8 cellular contexts compared by ENCODE assay signal in the genomic region with DNA sequence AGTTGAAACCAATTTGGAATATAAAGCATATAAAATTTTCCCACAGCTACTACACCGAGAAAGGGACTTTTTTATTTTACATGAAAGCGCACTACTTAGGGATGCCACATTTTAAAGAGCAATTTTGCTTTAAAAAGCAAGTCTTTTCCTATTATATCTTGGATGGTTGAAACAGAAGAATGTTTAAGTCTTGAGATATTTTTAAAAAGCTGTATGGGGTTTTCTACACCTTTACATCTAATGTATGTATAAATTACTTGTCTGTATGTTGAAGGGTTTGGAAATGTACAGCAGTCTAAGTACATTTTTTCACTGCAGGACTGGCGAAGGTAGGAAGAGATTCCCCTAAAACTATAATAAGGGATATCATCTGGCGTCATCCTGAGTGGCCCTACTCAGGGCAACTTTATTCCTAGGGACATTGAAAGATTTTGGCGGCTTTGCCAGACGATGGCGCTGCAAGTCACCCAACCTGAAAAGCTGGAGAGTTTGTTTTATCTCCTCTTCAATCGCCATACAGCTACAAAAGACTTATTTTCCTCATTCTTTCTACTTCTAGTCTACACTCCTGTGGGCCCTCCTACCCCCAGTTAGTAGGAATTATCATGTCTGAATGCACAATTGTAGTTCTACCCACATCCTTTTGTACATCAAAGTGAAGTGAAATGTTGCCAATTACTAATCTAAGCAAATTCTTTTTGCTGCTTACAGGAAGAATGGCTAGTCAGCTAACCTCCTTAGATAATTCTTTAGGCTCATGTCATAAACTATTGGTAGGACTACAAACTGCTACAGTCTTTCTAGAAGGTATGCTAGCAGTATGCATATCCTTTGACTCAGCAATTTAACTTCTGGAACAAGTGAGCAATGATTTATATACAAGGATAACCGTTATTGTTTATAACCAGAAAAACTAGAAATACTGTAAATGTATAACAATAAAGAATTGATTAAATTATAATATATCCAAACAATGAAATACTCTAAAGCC. TPM values are rescaled to one million over a fixed set of nuclear protein-coding genes. Genes with fewer than 3 reads are reported as not detected.
A peak's percentile ranks its signal among the peaks of the same experiment; 100 is the strongest.
DNase-seq lines count a peak whose midpoint lies in the region; ATAC-seq and TF ChIP-seq lines count a peak whose summit lies in the region.

No MANE protein-coding gene starts in this region.

- H3K4me1 ChIP-seq in left ventricle myocardium inferior (peaks cover 38% of the 10 kb centered on the region), aorta (ENCODE audit: control insufficient read depth in 1 of 2, insufficient read depth in 2 of 2, low read length in 2 of 2) (peaks cover 0 to 1% of the 10 kb centered on the region in 2 donors)

- peak; percentile 80 for TF ChIP-seq CTCF in GM12872 (IDR thresholded peaks at IDR 0.05; ENCODE audit: insufficient read depth, low read depth, low read length)
- TF ChIP-seq CTCF in left ventricle myocardium inferior (IDR thresholded peaks at IDR 0.05; ENCODE audit: borderline replicate concordance): peak; percentile 76

- H3K27ac ChIP-seq in left ventricle myocardium inferior (replicated peaks) (peak overlapping the region; percentile 98), aorta (ENCODE audit: low read depth in 1 of 2, low read length in 2 of 2) (no peak overlapping the region)

- no peaks in the 10 kb centered on the region for H3K9me3 ChIP-seq in left ventricle myocardium inferior (replicated peaks)
- H3K9me3 ChIP-seq in aorta (ENCODE audit: control insufficient read depth, low read length): no peaks in the 10 kb centered on the region

- ATAC-seq in HG02642 (IDR thresholded peaks at IDR 0.05; ENCODE audit: poor library complexity, unreplicated experiment) (peak; percentile 36), aorta (ENCODE audit: low FRiP score) (peak; percentile 80)

- H3K4me3 ChIP-seq in left ventricle myocardium inferior: peak overlapping the region; percentile 90
- H3K4me3 ChIP-seq in aorta (ENCODE audit: low read length in 2 of 2): peak overlapping the region; percentile 52 to 60

- H3K36me3 ChIP-seq in left ventricle myocardium inferior (no peaks in the 10 kb centered on the region), aorta (ENCODE audit: control insufficient read depth in 1 of 2, insufficient read depth in 2 of 2, low read length in 1 of 2) (no peaks in the 10 kb centered on the region)

- intact Hi-C loops in left ventricle myocardium inferior (cut with micrococcal nuclease): loop anchor here (10.0 kb wide), 1 partner anchor 412 kb away; a partner anchor contains a TSS
- intact Hi-C loops in posterior cingulate gyrus (cut with DNase I): loop anchor here (1.0 to 5.0 kb wide), 5 partner anchors 7 to 476 kb away; a partner anchor contains a TSS
- intact Hi-C loops in aorta (cut with DNase I): loop anchor here (10.0 kb wide), 2 partner anchors 142 to 412 kb away; a partner anchor contains a TSS

- no peaks in the 10 kb centered on the region for H3K27me3 ChIP-seq in left ventricle myocardium inferior (ENCODE audit: low read depth)
- no peaks in the 10 kb centered on the region for H3K27me3 ChIP-seq in aorta (ENCODE audit: control insufficient read depth in 1 of 2, insufficient read depth in 2 of 2, low read length in 1 of 2)

- peak; percentile 71 for DNase-seq in NCI-H1092 treated with DMSO at 0.1 percent for 48 hours (lab: John Stamatoyannopoulos, UW)
- peak; percentile 73 for DNase-seq in SW480 (ENCODE audit: low spot score)
- peak; percentile 70 for DNase-seq in amniotic epithelial cell (ENCODE audit: low read depth)
- peak; percentile 60 for DNase-seq in left ventricle myocardium inferior
- peak; percentile 68 to 96 (median 79) for DNase-seq in posterior cingulate gyrus
- DNase-seq in aorta: peak; percentile 80 to 89

- 2 to 4% methylated on average over 9 of the region's 9 CpGs for WGBS in aorta, 2 donors

RNA-seq across cellular contexts. Expression of a gene that starts 0.8 kb away (rescaled TPM):
- 15.5 TPM for total RNA-seq in left ventricle myocardium inferior
- 10 to 100 TPM; 17.6 to 24.4 TPM for total RNA-seq in aorta
- polyA plus RNA-seq in aorta: 1 to 10 TPM; 6.7 to 9.4 TPM

RNA-seq across cellular contexts. Expression of a gene that starts 7.2 kb away (rescaled TPM):
- total RNA-seq in left ventricle myocardium inferior (54.1 TPM), aorta (10 to 100 TPM; 19.1 to 29.1 TPM)
- polyA plus RNA-seq in aorta: 1 to 10 TPM; 4.9 to 5.4 TPM
